1 cellular context compared by ENCODE assay signal in the genomic region with DNA sequence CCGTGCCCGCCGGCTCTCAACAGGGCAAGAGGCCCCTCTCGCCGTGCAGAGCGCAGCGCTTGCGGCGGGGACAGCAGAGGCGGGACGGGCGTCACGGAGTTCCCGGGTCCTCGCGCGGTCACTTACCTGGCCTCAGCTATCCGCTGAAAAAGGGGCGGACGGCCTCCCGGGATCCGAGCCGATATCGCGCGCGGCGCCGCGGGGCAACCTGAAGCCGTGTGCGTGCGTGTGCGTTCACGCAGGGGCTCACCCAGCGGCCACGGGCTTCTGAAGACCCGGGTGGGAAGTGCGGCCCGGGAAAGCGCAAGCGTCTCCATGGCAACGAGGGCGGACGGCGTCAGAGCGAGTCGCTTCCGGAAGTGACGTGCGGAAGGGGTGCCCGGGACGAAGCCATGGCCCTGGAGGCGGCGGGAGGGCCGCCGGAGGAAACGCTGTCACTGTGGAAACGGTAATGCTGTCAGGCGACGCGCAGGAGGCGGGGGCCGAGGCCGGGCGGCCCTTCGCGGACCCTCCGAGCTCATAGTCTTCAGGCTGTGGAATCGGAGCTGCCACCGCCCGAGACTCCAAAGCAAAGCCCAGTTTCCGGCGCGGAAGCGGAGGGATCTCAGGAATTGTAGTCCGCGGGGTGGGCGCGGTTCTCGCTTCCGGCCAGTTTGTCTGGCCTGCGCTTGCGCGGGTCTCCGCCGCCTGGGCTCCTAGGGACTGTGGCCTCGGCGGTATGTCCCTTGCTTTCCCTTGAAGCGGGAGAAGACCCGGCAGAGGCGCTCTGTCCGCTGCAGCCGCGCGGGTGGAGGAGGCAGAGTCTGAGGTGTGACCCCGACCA.
TF ChIP-seq lines count a peak whose summit lies in the region.

A gene (plus strand): TSS at position 365 of the 823 bp plus-strand sequence. CDS start 28 bp downstream, at position 393.

TF ChIP-seq in HepG2, 621 proteins besides CTCF, POLR2A, EP300 and RAD21 (continued from another document and continues in another):
- TF ChIP-seq, protein P1, sequence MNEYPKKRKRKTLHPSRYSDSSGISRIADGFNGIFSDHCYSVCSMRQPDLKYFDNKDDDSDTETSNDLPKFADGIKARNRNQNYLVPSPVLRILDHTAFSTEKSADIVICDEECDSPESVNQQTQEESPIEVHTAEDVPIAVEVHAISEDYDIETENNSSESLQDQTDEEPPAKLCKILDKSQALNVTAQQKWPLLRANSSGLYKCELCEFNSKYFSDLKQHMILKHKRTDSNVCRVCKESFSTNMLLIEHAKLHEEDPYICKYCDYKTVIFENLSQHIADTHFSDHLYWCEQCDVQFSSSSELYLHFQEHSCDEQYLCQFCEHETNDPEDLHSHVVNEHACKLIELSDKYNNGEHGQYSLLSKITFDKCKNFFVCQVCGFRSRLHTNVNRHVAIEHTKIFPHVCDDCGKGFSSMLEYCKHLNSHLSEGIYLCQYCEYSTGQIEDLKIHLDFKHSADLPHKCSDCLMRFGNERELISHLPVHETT (CRISPR knock-in tag; conservative IDR thresholded peaks at IDR 0.05) = peak; percentile 56
- TF ChIP-seq, protein P2, sequence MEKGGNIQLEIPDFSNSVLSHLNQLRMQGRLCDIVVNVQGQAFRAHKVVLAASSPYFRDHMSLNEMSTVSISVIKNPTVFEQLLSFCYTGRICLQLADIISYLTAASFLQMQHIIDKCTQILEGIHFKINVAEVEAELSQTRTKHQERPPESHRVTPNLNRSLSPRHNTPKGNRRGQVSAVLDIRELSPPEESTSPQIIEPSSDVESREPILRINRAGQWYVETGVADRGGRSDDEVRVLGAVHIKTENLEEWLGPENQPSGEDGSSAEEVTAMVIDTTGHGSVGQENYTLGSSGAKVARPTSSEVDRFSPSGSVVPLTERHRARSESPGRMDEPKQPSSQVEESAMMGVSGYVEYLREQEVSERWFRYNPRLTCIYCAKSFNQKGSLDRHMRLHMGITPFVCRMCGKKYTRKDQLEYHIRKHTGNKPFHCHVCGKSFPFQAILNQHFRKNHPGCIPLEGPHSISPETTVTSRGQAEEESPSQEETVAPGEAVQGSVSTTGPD (CRISPR knock-in tag; IDR thresholded peaks at IDR 0.05) = no peak
- no peak for TF ChIP-seq TBP (CRISPR knock-in tag; IDR thresholded peaks at IDR 0.05)
- TF ChIP-seq ZNF670 (CRISPR knock-in tag; IDR thresholded peaks at IDR 0.05; ENCODE audit: borderline replicate concordance) = 0 out of 2 replicates have a peak, but pooled peaks have one; percentile 64
- no peak for TF ChIP-seq ZMYM2 (CRISPR knock-in tag; IDR thresholded peaks at IDR 0.05)
- TF ChIP-seq PTBP1 (IDR thresholded peaks at IDR 0.05; ENCODE audit: low read depth, low read length, poor library complexity, severe bottlenecking) = no peak
- no peak for TF ChIP-seq DPF2 (CRISPR knock-in tag; IDR thresholded peaks at IDR 0.05; ENCODE audit: borderline replicate concordance, low read depth)
- peak; percentile 98 for TF ChIP-seq ZNF224 (CRISPR knock-in tag; IDR thresholded peaks at IDR 0.05)
- TF ChIP-seq ZBTB8A (CRISPR knock-in tag; IDR thresholded peaks at IDR 0.05; ENCODE audit: borderline replicate concordance, low read depth) = no peak; the same call in 1 of the 2 replicates
- TF ChIP-seq, protein P3, sequence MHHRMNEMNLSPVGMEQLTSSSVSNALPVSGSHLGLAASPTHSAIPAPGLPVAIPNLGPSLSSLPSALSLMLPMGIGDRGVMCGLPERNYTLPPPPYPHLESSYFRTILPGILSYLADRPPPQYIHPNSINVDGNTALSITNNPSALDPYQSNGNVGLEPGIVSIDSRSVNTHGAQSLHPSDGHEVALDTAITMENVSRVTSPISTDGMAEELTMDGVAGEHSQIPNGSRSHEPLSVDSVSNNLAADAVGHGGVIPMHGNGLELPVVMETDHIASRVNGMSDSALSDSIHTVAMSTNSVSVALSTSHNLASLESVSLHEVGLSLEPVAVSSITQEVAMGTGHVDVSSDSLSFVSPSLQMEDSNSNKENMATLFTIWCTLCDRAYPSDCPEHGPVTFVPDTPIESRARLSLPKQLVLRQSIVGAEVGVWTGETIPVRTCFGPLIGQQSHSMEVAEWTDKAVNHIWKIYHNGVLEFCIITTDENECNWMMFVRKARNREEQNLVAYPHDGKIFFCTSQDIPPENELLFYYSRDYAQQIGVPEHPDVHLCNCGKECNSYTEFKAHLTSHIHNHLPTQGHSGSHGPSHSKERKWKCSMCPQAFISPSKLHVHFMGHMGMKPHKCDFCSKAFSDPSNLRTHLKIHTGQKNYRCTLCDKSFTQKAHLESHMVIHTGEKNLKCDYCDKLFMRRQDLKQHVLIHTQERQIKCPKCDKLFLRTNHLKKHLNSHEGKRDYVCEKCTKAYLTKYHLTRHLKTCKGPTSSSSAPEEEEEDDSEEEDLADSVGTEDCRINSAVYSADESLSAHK (CRISPR knock-in tag; IDR thresholded peaks at IDR 0.05; ENCODE audit: borderline replicate concordance) = no peak
- peak; percentile 61; the same call in 1 of the 2 replicates for TF ChIP-seq ISX (CRISPR knock-in tag; conservative IDR thresholded peaks at IDR 0.05)
- no peak for TF ChIP-seq REXO4 (CRISPR knock-in tag; IDR thresholded peaks at IDR 0.05; ENCODE audit: borderline replicate concordance)
- TF ChIP-seq ZNF235 (CRISPR knock-in tag; IDR thresholded peaks at IDR 0.05; ENCODE audit: borderline replicate concordance) = peak; percentile 74; the same call in 1 of the 2 replicates
- TF ChIP-seq, protein P4, sequence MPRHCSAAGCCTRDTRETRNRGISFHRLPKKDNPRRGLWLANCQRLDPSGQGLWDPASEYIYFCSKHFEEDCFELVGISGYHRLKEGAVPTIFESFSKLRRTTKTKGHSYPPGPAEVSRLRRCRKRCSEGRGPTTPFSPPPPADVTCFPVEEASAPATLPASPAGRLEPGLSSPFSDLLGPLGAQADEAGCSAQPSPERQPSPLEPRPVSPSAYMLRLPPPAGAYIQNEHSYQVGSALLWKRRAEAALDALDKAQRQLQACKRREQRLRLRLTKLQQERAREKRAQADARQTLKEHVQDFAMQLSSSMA (CRISPR knock-in tag; IDR thresholded peaks at IDR 0.05) = peak; percentile 63; the same call in 1 of the 2 replicates
- TF ChIP-seq, protein P5, sequence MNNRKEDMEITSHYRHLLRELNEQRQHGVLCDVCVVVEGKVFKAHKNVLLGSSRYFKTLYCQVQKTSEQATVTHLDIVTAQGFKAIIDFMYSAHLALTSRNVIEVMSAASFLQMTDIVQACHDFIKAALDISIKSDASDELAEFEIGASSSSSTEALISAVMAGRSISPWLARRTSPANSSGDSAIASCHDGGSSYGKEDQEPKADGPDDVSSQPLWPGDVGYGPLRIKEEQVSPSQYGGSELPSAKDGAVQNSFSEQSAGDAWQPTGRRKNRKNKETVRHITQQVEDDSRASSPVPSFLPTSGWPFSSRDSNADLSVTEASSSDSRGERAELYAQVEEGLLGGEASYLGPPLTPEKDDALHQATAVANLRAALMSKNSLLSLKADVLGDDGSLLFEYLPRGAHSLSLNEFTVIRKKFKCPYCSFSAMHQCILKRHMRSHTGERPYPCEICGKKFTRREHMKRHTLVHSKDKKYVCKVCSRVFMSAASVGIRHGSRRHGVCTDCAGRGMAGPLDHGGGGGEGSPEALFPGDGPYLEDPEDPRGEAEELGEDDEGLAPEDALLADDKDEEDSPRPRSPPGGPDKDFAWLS (CRISPR knock-in tag; IDR thresholded peaks at IDR 0.05; ENCODE audit: borderline replicate concordance) = 0 out of 2 replicates have a peak, but pooled peaks have one; percentile 2
- peak; percentile 92; the same call in 1 of the 2 replicates for TF ChIP-seq ARID2 (CRISPR knock-in tag; IDR thresholded peaks at IDR 0.05; ENCODE audit: borderline replicate concordance)
- peak; percentile 71; the same call in 1 of the 2 replicates for TF ChIP-seq HOXA5 (CRISPR knock-in tag; IDR thresholded peaks at IDR 0.05)
- 0 out of 2 replicates have a peak, but pooled peaks have one; percentile 57 for TF ChIP-seq BRD4 (CRISPR knock-in tag; IDR thresholded peaks at IDR 0.05)
- TF ChIP-seq PAX8 (CRISPR knock-in tag; IDR thresholded peaks at IDR 0.05; ENCODE audit: borderline replicate concordance) = peak; percentile 83; the same call in 1 of the 2 replicates
- TF ChIP-seq POLR2AphosphoS2 (IDR thresholded peaks at IDR 0.05; ENCODE audit: low read depth, low read length) = no peak
- TF ChIP-seq KLF13 (CRISPR knock-in tag; IDR thresholded peaks at IDR 0.05) = peak; percentile 5; the same call in 1 of the 2 replicates
- TF ChIP-seq, protein P6, sequence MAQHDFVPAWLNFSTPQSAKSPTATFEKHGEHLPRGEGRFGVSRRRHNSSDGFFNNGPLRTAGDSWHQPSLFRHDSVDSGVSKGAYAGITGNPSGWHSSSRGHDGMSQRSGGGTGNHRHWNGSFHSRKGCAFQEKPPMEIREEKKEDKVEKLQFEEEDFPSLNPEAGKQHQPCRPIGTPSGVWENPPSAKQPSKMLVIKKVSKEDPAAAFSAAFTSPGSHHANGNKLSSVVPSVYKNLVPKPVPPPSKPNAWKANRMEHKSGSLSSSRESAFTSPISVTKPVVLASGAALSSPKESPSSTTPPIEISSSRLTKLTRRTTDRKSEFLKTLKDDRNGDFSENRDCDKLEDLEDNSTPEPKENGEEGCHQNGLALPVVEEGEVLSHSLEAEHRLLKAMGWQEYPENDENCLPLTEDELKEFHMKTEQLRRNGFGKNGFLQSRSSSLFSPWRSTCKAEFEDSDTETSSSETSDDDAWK (CRISPR knock-in tag; IDR thresholded peaks at IDR 0.05) = no peak
- peak; percentile 76; the same call in 1 of the 2 replicates for TF ChIP-seq EED (CRISPR knock-in tag; IDR thresholded peaks at IDR 0.05)
- no peak; the same call in 1 of the 2 replicates for TF ChIP-seq NAIF1 (CRISPR knock-in tag; IDR thresholded peaks at IDR 0.05; ENCODE audit: borderline replicate concordance)
- peak; percentile 54; the same call in 1 of the 2 replicates for TF ChIP-seq KDM4B (CRISPR knock-in tag; IDR thresholded peaks at IDR 0.05)
- peak; percentile 82 for TF ChIP-seq PHF21A (CRISPR knock-in tag; IDR thresholded peaks at IDR 0.05)
- TF ChIP-seq, protein P7, sequence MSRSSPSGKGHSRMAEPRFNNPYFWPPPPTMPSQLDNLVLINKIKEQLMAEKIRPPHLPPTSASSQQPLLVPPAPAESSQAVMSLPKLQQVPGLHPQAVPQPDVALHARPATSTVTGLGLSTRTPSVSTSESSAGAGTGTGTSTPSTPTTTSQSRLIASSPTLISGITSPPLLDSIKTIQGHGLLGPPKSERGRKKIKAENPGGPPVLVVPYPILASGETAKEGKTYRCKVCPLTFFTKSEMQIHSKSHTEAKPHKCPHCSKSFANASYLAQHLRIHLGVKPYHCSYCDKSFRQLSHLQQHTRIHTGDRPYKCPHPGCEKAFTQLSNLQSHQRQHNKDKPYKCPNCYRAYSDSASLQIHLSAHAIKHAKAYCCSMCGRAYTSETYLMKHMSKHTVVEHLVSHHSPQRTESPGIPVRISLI (CRISPR knock-in tag; IDR thresholded peaks at IDR 0.05; ENCODE audit: borderline replicate concordance) = 0 out of 2 replicates have a peak, but pooled peaks have one; percentile 22
- TF ChIP-seq ZNF329 (CRISPR knock-in tag; IDR thresholded peaks at IDR 0.05; ENCODE audit: low read depth) = peak; percentile 81; the same call in 1 of the 2 replicates
- TF ChIP-seq SSRP1 (CRISPR knock-in tag; IDR thresholded peaks at IDR 0.05) = no peak
- TF ChIP-seq, protein P8, sequence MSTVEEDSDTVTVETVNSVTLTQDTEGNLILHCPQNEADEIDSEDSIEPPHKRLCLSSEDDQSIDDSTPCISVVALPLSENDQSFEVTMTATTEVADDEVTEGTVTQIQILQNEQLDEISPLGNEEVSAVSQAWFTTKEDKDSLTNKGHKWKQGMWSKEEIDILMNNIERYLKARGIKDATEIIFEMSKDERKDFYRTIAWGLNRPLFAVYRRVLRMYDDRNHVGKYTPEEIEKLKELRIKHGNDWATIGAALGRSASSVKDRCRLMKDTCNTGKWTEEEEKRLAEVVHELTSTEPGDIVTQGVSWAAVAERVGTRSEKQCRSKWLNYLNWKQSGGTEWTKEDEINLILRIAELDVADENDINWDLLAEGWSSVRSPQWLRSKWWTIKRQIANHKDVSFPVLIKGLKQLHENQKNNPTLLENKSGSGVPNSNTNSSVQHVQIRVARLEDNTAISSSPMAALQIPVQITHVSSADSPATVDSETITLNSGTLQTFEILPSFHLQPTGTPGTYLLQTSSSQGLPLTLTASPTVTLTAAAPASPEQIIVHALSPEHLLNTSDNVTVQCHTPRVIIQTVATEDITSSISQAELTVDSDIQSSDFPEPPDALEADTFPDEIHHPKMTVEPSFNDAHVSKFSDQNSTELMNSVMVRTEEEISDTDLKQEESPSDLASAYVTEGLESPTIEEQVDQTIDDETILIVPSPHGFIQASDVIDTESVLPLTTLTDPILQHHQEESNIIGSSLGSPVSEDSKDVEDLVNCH (CRISPR knock-in tag; IDR thresholded peaks at IDR 0.05) = no peak
- TF ChIP-seq TAF15 (IDR thresholded peaks at IDR 0.05; ENCODE audit: low read depth, low read length, poor library complexity, severe bottlenecking) = no peak
- no peak for TF ChIP-seq SNRNP70 (IDR thresholded peaks at IDR 0.05; ENCODE audit: low read depth, low read length)
- TF ChIP-seq SUZ12 (IDR thresholded peaks at IDR 0.05; ENCODE audit: low read depth, low read length) = no peak
- no peak for TF ChIP-seq MIER2 (CRISPR knock-in tag; IDR thresholded peaks at IDR 0.05)
- TF ChIP-seq RBM39 (IDR thresholded peaks at IDR 0.05; ENCODE audit: low read depth, low read length, poor library complexity, severe bottlenecking) = peak; percentile 67
- no peak for TF ChIP-seq TOE1 (CRISPR knock-in tag; IDR thresholded peaks at IDR 0.05)
- no peak for TF ChIP-seq RORA (CRISPR knock-in tag; IDR thresholded peaks at IDR 0.05)
- TF ChIP-seq ZEB1 (IDR thresholded peaks at IDR 0.05; ENCODE audit: insufficient replicate concordance, low read depth) = no peak
- TF ChIP-seq, protein P9, sequence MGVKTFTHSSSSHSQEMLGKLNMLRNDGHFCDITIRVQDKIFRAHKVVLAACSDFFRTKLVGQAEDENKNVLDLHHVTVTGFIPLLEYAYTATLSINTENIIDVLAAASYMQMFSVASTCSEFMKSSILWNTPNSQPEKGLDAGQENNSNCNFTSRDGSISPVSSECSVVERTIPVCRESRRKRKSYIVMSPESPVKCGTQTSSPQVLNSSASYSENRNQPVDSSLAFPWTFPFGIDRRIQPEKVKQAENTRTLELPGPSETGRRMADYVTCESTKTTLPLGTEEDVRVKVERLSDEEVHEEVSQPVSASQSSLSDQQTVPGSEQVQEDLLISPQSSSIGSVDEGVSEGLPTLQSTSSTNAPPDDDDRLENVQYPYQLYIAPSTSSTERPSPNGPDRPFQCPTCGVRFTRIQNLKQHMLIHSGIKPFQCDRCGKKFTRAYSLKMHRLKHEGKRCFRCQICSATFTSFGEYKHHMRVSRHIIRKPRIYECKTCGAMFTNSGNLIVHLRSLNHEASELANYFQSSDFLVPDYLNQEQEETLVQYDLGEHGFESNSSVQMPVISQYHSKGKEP (CRISPR knock-in tag; IDR thresholded peaks at IDR 0.05) = peak; percentile 32; the same call in 1 of the 2 replicates
- peak; percentile 68; the same call in 1 of the 2 replicates for TF ChIP-seq TP53 (CRISPR knock-in tag; conservative IDR thresholded peaks at IDR 0.05)
- TF ChIP-seq, protein P10, sequence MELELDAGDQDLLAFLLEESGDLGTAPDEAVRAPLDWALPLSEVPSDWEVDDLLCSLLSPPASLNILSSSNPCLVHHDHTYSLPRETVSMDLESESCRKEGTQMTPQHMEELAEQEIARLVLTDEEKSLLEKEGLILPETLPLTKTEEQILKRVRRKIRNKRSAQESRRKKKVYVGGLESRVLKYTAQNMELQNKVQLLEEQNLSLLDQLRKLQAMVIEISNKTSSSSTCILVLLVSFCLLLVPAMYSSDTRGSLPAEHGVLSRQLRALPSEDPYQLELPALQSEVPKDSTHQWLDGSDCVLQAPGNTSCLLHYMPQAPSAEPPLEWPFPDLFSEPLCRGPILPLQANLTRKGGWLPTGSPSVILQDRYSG (CRISPR knock-in tag; IDR thresholded peaks at IDR 0.05) = peak; percentile 49; the same call in 1 of the 2 replicates
- no peak for TF ChIP-seq THYN1 (CRISPR knock-in tag; IDR thresholded peaks at IDR 0.05; ENCODE audit: borderline replicate concordance, low read depth)
